In genomic region chr22:40204331-40205116, GRCh38 we compare ENCODE assay signal across 9 cellular contexts. TPM values are rescaled to one million over a fixed set of nuclear protein-coding genes. Genes with fewer than 3 reads are reported as not detected.
DNase-seq lines count a peak whose midpoint lies in the region; ATAC-seq and TF ChIP-seq lines count a peak whose summit lies in the region.
"Had no signal": no experiment of that assay in that cellular context is flagged by ENCODE, and none has a peak within 500 bp of the region (broad histone marks: within the 10 kb centered on the region; RNA-seq: fewer than 3 reads in every experiment).

No MANE protein-coding gene starts in this region.

- no peaks in the 10 kb centered on the region for H3K27me3 ChIP-seq in upper lobe of right lung

- TF ChIP-seq CTCF in upper lobe of right lung (IDR thresholded peaks at IDR 0.05), result no peak

- intact Hi-C loops in activated naive CD4-positive, alpha-beta T cell treated with anti-CD3 and anti-CD28 coated beads for 36 hours (cut with micrococcal nuclease), result no loop called here
- intact Hi-C loops in upper lobe of right lung (cut with DNase I), result no loop called here

- no peaks in the 10 kb centered on the region for H3K27me3 Mint-ChIP-seq in activated naive CD4-positive, alpha-beta T cell treated with anti-CD3 and anti-CD28 coated beads for 36 hours (ENCODE audit: low read depth)

- no peak for DNase-seq in activated naive CD4-positive, alpha-beta T cell treated with anti-CD3 and anti-CD28 coated beads for 36 hours
- no peak for DNase-seq in activated naive CD4-positive, alpha-beta T cell treated with anti-CD3 and anti-CD28 coated beads, Interleukin-2, amount 50 U/mL, for 16 hours
- DNase-seq in astrocyte of the hippocampus (ENCODE audit: low read depth, low spot score) (peak; percentile 44), kidney tubule cell (ENCODE audit: low spot score) (peak; percentile 47), upper lobe of right lung (no peak), NCI-H1105 (lab: John Stamatoyannopoulos, UW) (no peak)
- DNase-seq: GOT3 had no signal

- peak; percentile 60 for ATAC-seq in upper lobe of right lung
- ATAC-seq in HG02571 (IDR thresholded peaks at IDR 0.05; ENCODE audit: unreplicated experiment), result no peak
- ATAC-seq in HG02981 (IDR thresholded peaks at IDR 0.05; ENCODE audit: unreplicated experiment), result no peak

- CTCF ChIA-PET in activated naive CD4-positive, alpha-beta T cell treated with anti-CD3 and anti-CD28 coated beads for 36 hours (lab: Charles Lee), result no interaction called here

- no peaks in the 10 kb centered on the region for H3K9me3 Mint-ChIP-seq in activated naive CD4-positive, alpha-beta T cell treated with anti-CD3 and anti-CD28 coated beads for 36 hours

- H3K27ac Mint-ChIP-seq in activated naive CD4-positive, alpha-beta T cell treated with anti-CD3 and anti-CD28 coated beads for 36 hours, result peak overlapping the region; percentile 48

- H3K4me1 ChIP-seq in upper lobe of right lung, result peaks cover 38% of the 10 kb centered on the region

- peaks cover 64% of the 10 kb centered on the region for H3K4me1 Mint-ChIP-seq in activated naive CD4-positive, alpha-beta T cell treated with anti-CD3 and anti-CD28 coated beads for 36 hours (ENCODE audit: low read depth)

- no peak overlapping the region for H3K4me3 ChIP-seq in upper lobe of right lung

- H3K27ac ChIP-seq in upper lobe of right lung, result no peak overlapping the region

- no peaks in the 10 kb centered on the region for H3K36me3 ChIP-seq in upper lobe of right lung

- H3K36me3 Mint-ChIP-seq in activated naive CD4-positive, alpha-beta T cell treated with anti-CD3 and anti-CD28 coated beads for 36 hours (ENCODE audit: low read depth), result no peaks in the 10 kb centered on the region

- H3K4me3 Mint-ChIP-seq in activated naive CD4-positive, alpha-beta T cell treated with anti-CD3 and anti-CD28 coated beads for 36 hours, result no peak overlapping the region

- H3K9me3 ChIP-seq in upper lobe of right lung, result no peaks in the 10 kb centered on the region

RNA-seq across cellular contexts. Expression of gene TNRC6B, which starts 26.8 kb away (rescaled TPM):
- total RNA-seq in activated naive CD4-positive, alpha-beta T cell treated with anti-CD3 and anti-CD28 coated beads for 36 hours, result 10 to 100 TPM; 37.9 TPM
- 46.4 TPM for total RNA-seq in upper lobe of right lung

Comparison
In these comparisons a context has a peak if more than half of its experiments do, and no peak if none do; other contexts are left out.
1. DNase-seq: peak in astrocyte of the hippocampus (single experiment) and kidney tubule cell (single experiment); none in activated naive CD4-positive, alpha-beta T cell treated with anti-CD3 and anti-CD28 coated beads for 36 hours (single experiment), activated naive CD4-positive, alpha-beta T cell treated with anti-CD3 and anti-CD28 coated beads, Interleukin-2, amount 50 U/mL, for 16 hours (single experiment), upper lobe of right lung (single experiment) and NCI-H1105 (single experiment).